8 cellular contexts compared by ENCODE assay signal in genomic region chr19:42199440-42200115, GRCh38. TPM values are rescaled to one million over a fixed set of nuclear protein-coding genes. Genes with fewer than 3 reads are reported as not detected.
DNase-seq lines count a peak whose midpoint lies in the region; ATAC-seq and TF ChIP-seq lines count a peak whose summit lies in the region.

No MANE protein-coding gene starts in this region.

- ATAC-seq in HG02943 (IDR thresholded peaks at IDR 0.05; ENCODE audit: low read depth, unreplicated experiment) (peak; percentile 48), T-helper 17 cell (peak; percentile 47), sciatic nerve (peak; percentile 8), HG03442 (IDR thresholded peaks at IDR 0.05; ENCODE audit: unreplicated experiment) (no peak)

- no peaks in the 10 kb centered on the region for H3K9me3 ChIP-seq in T-helper 17 cell (ENCODE audit: control insufficient read depth, low read length, poor library complexity, severe bottlenecking)

- H3K9me3 Mint-ChIP-seq in dendritic cell treated with granulocyte-macrophage colony-stimulating factor and Interleukin-4, amounts not matched to agents 40 ng/mL and 50 ng/mL, for 4 days, result peaks cover under 1% of the 10 kb centered on the region

- H3K27ac Mint-ChIP-seq in T-helper 17 cell, result peak overlapping the region; percentile 95
- peak overlapping the region; percentile 89 for H3K27ac Mint-ChIP-seq in dendritic cell treated with granulocyte-macrophage colony-stimulating factor and Interleukin-4, amounts not matched to agents 40 ng/mL and 50 ng/mL, for 4 days

- no peaks in the 10 kb centered on the region for H3K27me3 Mint-ChIP-seq in T-helper 17 cell
- H3K27me3 Mint-ChIP-seq in dendritic cell treated with granulocyte-macrophage colony-stimulating factor and Interleukin-4, amounts not matched to agents 40 ng/mL and 50 ng/mL, for 4 days, result no peaks in the 10 kb centered on the region

- peak overlapping the region; percentile 93 for H3K4me3 Mint-ChIP-seq in T-helper 17 cell
- peak overlapping the region; percentile 73 for H3K4me3 Mint-ChIP-seq in dendritic cell treated with granulocyte-macrophage colony-stimulating factor and Interleukin-4, amounts not matched to agents 40 ng/mL and 50 ng/mL, for 4 days

- peaks cover 72% of the 10 kb centered on the region for H3K4me1 Mint-ChIP-seq in T-helper 17 cell
- H3K4me1 Mint-ChIP-seq in dendritic cell treated with granulocyte-macrophage colony-stimulating factor and Interleukin-4, amounts not matched to agents 40 ng/mL and 50 ng/mL, for 4 days (ENCODE audit: low read depth), result peaks cover 84% of the 10 kb centered on the region

- intact Hi-C loops in dendritic cell treated with granulocyte-macrophage colony-stimulating factor and Interleukin-4, amounts not matched to agents 40 ng/mL and 50 ng/mL, for 4 days (cut with micrococcal nuclease), result loop anchor here (2.0 kb wide), 1 partner anchor 15 kb away; no protein-coding TSS in a partner anchor
- intact Hi-C loops in sciatic nerve (cut with DNase I), result no loop called here

- peaks cover 18% of the 10 kb centered on the region for H3K36me3 Mint-ChIP-seq in T-helper 17 cell (ENCODE audit: low read depth)
- peaks cover 78% of the 10 kb centered on the region for H3K36me3 Mint-ChIP-seq in dendritic cell treated with granulocyte-macrophage colony-stimulating factor and Interleukin-4, amounts not matched to agents 40 ng/mL and 50 ng/mL, for 4 days (ENCODE audit: low read depth)

- DNase-seq in T-helper 17 cell, result peak in 2 of 3 donors; percentile 30
- no peak for DNase-seq in sciatic nerve (ENCODE audit: low spot score)
- no peak for DNase-seq in NCI-H2029 treated with DMSO at 0.1 percent for 48 hours (lab: John Stamatoyannopoulos, UW)
- DNase-seq in NCI-H774 (lab: John Stamatoyannopoulos, UW), result no peak

- peak; percentile 35 for TF ChIP-seq POLR2A in GM18526 (IDR thresholded peaks at IDR 0.05; ENCODE audit: extremely low read depth, insufficient read length)

RNA-seq across cellular contexts. Expression of gene DEDD2, which starts 17.9 kb away (rescaled TPM):
- total RNA-seq in T-helper 17 cell (10 to 100 TPM; 72.1 to 89.9 TPM), sciatic nerve (21.8 TPM)

RNA-seq across cellular contexts. Expression of gene ZNF526, which starts 20.5 kb away (rescaled TPM):
- total RNA-seq in T-helper 17 cell (1 to 10 TPM; 6.7 to 7.5 TPM), sciatic nerve (12.1 TPM)

RNA-seq across cellular contexts. Expression of gene GSK3A, which starts 42.8 kb away (rescaled TPM):
- total RNA-seq in T-helper 17 cell, result 10 to 100 TPM; 27.7 to 28.1 TPM
- total RNA-seq in sciatic nerve, result 29.2 TPM

RNA-seq across cellular contexts. Expression of gene ERF, which starts 55.4 kb away (rescaled TPM):
- total RNA-seq in T-helper 17 cell (10 to 100 TPM; 75.8 to 82.1 TPM), sciatic nerve (90.7 TPM)

Comparison
In these comparisons a context has a peak if more than half of its experiments do, and no peak if none do; other contexts are left out.
1. DNase-seq: peak in T-helper 17 cell (2 of 3); none in sciatic nerve (single experiment), NCI-H2029 treated with DMSO at 0.1 percent for 48 hours (single experiment) and NCI-H774 (single experiment).